2 cellular contexts compared by ENCODE assay signal in genomic region chr6:128600397-128600951, GRCh38.
TF ChIP-seq lines count a peak whose summit lies in the region.

No MANE protein-coding gene starts in this region.

TF ChIP-seq in GM23338, 12 proteins besides CTCF, POLR2A, EP300 and RAD21 (continued from another document):
- no peak for TF ChIP-seq ZNF462 (CRISPR knock-in tag; IDR thresholded peaks at IDR 0.05)
- TF ChIP-seq ZNF331 (CRISPR knock-in tag; IDR thresholded peaks at IDR 0.05; ENCODE audit: low read depth): no peak
- no peak for TF ChIP-seq ZNF114 (CRISPR knock-in tag; IDR thresholded peaks at IDR 0.05)
- TF ChIP-seq REST (IDR thresholded peaks at IDR 0.05; ENCODE audit: unreplicated experiment): no peak
- TF ChIP-seq EZH2 (IDR thresholded peaks at IDR 0.05; ENCODE audit: low read depth, unreplicated experiment): no peak
- no peak for TF ChIP-seq POLR2AphosphoS5 (IDR thresholded peaks at IDR 0.05; ENCODE audit: low read depth)
- TF ChIP-seq NANOG (IDR thresholded peaks at IDR 0.05; ENCODE audit: borderline replicate concordance): no peak
TF ChIP-seq in GM23338: peak in this region for 0.

TF ChIP-seq in endothelial cell of umbilical vein, 7 proteins besides CTCF, POLR2A, EP300 and RAD21 (continued from another document):
- TF ChIP-seq GATA2 (IDR thresholded peaks at IDR 0.05; ENCODE audit: insufficient read depth, insufficient read length, low read depth, low read length): no peak
- no peak for TF ChIP-seq MAX (IDR thresholded peaks at IDR 0.05; ENCODE audit: insufficient read depth, insufficient read length)
- TF ChIP-seq FOS (IDR thresholded peaks at IDR 0.05; ENCODE audit: borderline replicate concordance, insufficient read depth, low read length): peak; percentile 89
